Comparison of ENCODE assay signal across 9 cellular contexts in the genomic region with DNA sequence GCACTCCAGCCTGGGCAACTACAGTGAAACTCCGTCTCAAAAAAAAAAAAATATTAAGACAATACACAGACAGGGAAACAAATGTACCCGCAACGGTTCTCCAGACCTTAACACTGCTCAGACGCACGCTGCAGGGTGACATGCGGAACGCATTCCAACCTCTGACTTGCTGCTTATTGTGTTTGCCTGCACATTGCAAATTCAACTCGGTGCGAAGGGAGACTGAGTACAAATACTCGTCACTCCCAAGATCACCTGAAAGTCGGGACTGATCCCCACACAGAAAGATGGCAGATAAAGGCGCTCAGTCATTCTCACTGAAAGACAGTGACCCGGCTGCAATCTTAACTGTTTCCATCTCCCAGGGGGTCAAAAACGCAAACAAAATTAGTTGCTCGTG. TPM values are rescaled to one million over a fixed set of nuclear protein-coding genes. Genes with fewer than 3 reads are reported as not detected.
A peak's percentile ranks its signal among the peaks of the same experiment; 100 is the strongest.
DNase-seq lines count a peak whose midpoint lies in the region; ATAC-seq and TF ChIP-seq lines count a peak whose summit lies in the region.
"Had no signal": no experiment of that assay in that cellular context is flagged by ENCODE, and none has a peak within 500 bp of the region (broad histone marks: within the 10 kb centered on the region; RNA-seq: fewer than 3 reads in every experiment).

No MANE protein-coding gene starts in this region.

- no CpG with 5 or more reads among the region's 15 CpGs for WGBS in trophoblast cell (ENCODE audit: extremely low coverage, insufficient coverage, insufficient read length)

- H4K91ac ChIP-seq in trophoblast cell (ENCODE audit: low read depth, low read length) = peak overlapping the region; percentile 97

- POLR2A ChIA-PET in Panc1 (lab: Charles Lee) = interaction anchor here (0.7 kb wide), 1 partner anchor 53 kb away, joined by 6 read pairs; no protein-coding TSS in a partner anchor

- H3K27ac ChIP-seq in Panc1 (ENCODE audit: low read length) = peak overlapping the region; percentile 80
- no peak overlapping the region for H3K27ac ChIP-seq in trophoblast cell (ENCODE audit: low read depth, low read length)

- H2BK120ac ChIP-seq in trophoblast cell (ENCODE audit: insufficient read depth, low read length, poor library complexity) = peak overlapping the region; percentile 28

- H3K9me3 ChIP-seq in ES-I3 (ENCODE audit: control insufficient read depth, insufficient read depth, low read length) = peaks cover 11% of the 10 kb centered on the region
- no peaks in the 10 kb centered on the region for H3K9me3 ChIP-seq in Panc1 (ENCODE audit: control insufficient read depth, insufficient read depth, low read depth, low read length)
- H3K9me3 ChIP-seq in trophoblast cell (ENCODE audit: insufficient read depth, low read depth, low read length) = peaks cover 5% of the 10 kb centered on the region

- intact Hi-C loops in Panc1 (cut with micrococcal nuclease; ENCODE audit: unreplicated experiment) (no loop called here), posterior cingulate gyrus (cut with DNase I) (no loop called here)

- H3K27me3 ChIP-seq in Panc1 (ENCODE audit: control insufficient read depth, insufficient read depth, low read length) = no peaks in the 10 kb centered on the region
- H3K27me3 ChIP-seq in trophoblast cell (ENCODE audit: insufficient read depth, low read length) = no peaks in the 10 kb centered on the region

- H3K14ac ChIP-seq in trophoblast cell (ENCODE audit: low read length) = no peak overlapping the region

- H4K8ac ChIP-seq in trophoblast cell (ENCODE audit: low read depth, low read length) = peak overlapping the region; percentile 99

- H3K79me1 ChIP-seq in trophoblast cell (ENCODE audit: low read length) = peaks cover 10% of the 10 kb centered on the region

- H3K4ac ChIP-seq in trophoblast cell (ENCODE audit: low read depth, low read length) = peak overlapping the region; percentile 65

- in situ Hi-C loops in Panc1 (cut with HindIII; ENCODE audit: low pct_unique_long_range_greater_than_20kb, low sequenced_read_pairs) = no loop called here

- TSS peak; percentile 67 for BruUV-seq in Panc1 (replicated peaks; lab: Mats Ljungman, UMichigan)

- ATAC-seq in Panc1 (no peak), esophagus mucosa (peak; percentile 1), HG03571 (IDR thresholded peaks at IDR 0.05; ENCODE audit: unreplicated experiment) (no peak), GM18511 (IDR thresholded peaks at IDR 0.05; ENCODE audit: unreplicated experiment) (no peak)

- no peaks in the 10 kb centered on the region for H3K36me3 ChIP-seq in ES-I3 (ENCODE audit: insufficient read depth, low read length)
- H3K36me3 ChIP-seq in Panc1 (ENCODE audit: control insufficient read depth, insufficient read depth, low read length) = no peaks in the 10 kb centered on the region; the same call in 1 of the 2 replicates
- no peaks in the 10 kb centered on the region for H3K36me3 ChIP-seq in trophoblast cell (ENCODE audit: control insufficient read depth in 1 of 2, insufficient read depth in 2 of 2, low read length in 2 of 2)

- H2AFZ ChIP-seq in trophoblast cell (ENCODE audit: insufficient read depth, low read length, poor library complexity) = no peak overlapping the region

- H3K9ac ChIP-seq in ES-I3 (ENCODE audit: low read depth, low read length) (peak overlapping the region; percentile 92), trophoblast cell (ENCODE audit: low read length) (peak overlapping the region; percentile 93)

- H3K4me1 ChIP-seq in ES-I3 (ENCODE audit: insufficient read depth, low read length) (no peaks in the 10 kb centered on the region), Panc1 (ENCODE audit: control insufficient read depth, insufficient read depth, low read length) (peaks cover 28% of the 10 kb centered on the region), trophoblast cell (ENCODE audit: control insufficient read depth in 1 of 2, insufficient read depth in 2 of 2, low read length in 2 of 2) (peaks cover 25 to 29% of the 10 kb centered on the region in 2 experiments)

- H3K79me2 ChIP-seq in trophoblast cell (ENCODE audit: control insufficient read depth, insufficient read depth, low read length, poor library complexity) = peaks cover 8% of the 10 kb centered on the region

- no peak overlapping the region for H4K12ac ChIP-seq in trophoblast cell (ENCODE audit: low read depth, low read length)

- CTCF ChIA-PET in Panc1 (lab: Charles Lee) = no interaction called here

- no peak overlapping the region for H2BK12ac ChIP-seq in trophoblast cell (ENCODE audit: low read length)

- H3K4me2 ChIP-seq in trophoblast cell (ENCODE audit: low read length) = peak overlapping the region; percentile 99

- TF ChIP-seq CTCF in Panc1 (IDR thresholded peaks at IDR 0.05) = no peak

- H3K4me3 ChIP-seq in Panc1 (ENCODE audit: low read depth in 2 of 2, low read length in 2 of 2) = peak overlapping the region; percentile 71 to 77
- no peak overlapping the region for H3K4me3 ChIP-seq in trophoblast cell (ENCODE audit: low read depth, low read length)

- H3K23ac ChIP-seq in trophoblast cell (ENCODE audit: low read length) = no peak overlapping the region

- H2AK5ac ChIP-seq in trophoblast cell (ENCODE audit: low read length) = peak overlapping the region; percentile 57

- DNase-seq in Panc1 (ENCODE audit: low read depth, low spot score) = no peak
- peak in 1 of 2 donors; percentile 64 for DNase-seq in trophoblast cell
- DNase-seq in NCI-H69 (lab: John Stamatoyannopoulos, UW) = no peak
- no peak for DNase-seq in posterior cingulate gyrus

- peak overlapping the region; percentile 37 for H2BK5ac ChIP-seq in trophoblast cell (ENCODE audit: low read depth, low read length, poor library complexity)

- peak overlapping the region; percentile 94 for H3K18ac ChIP-seq in trophoblast cell (ENCODE audit: low read length)

RNA-seq across cellular contexts. Expression of gene CLCN7, which starts 0.8 kb away (rescaled TPM):
- 179 TPM for total RNA-seq in Panc1 (2021; ENCODE audit: unreplicated experiment)
- 190 TPM for polyA plus RNA-seq in Panc1 (2012; ENCODE audit: insufficient read length)
- total RNA-seq in esophagus mucosa = 18.6 TPM
- 41.9 and 46.1 TPM in 2 replicates for polyA plus RNA-seq in trophoblast cell (2013)

RNA-seq across cellular contexts. Expression of gene PTX4, which starts 14.7 kb away (rescaled TPM):
- total RNA-seq in Panc1 (2021; ENCODE audit: unreplicated experiment) = not detected
- not detected for polyA plus RNA-seq in Panc1 (2012; ENCODE audit: insufficient read length)
- not detected for total RNA-seq in esophagus mucosa
- 0.04 TPM in 1 of 2 replicates, not detected in the other for polyA plus RNA-seq in trophoblast cell (2013)
- total RNA-seq: pulmonary artery endothelial cell had no signal

RNA-seq across cellular contexts. Expression of gene TELO2, which starts 19.1 kb away (rescaled TPM):
- total RNA-seq in Panc1 (2021; ENCODE audit: unreplicated experiment) (65.4 TPM), esophagus mucosa (21.3 TPM)
- polyA plus RNA-seq in Panc1 (2012; ENCODE audit: insufficient read length) = 48.9 TPM
- polyA plus RNA-seq in trophoblast cell (2013) = 17.7 and 19.2 TPM in 2 replicates

RNA-seq across cellular contexts. Expression of gene CCDC154, which starts 29.7 kb away (rescaled TPM):
- total RNA-seq in Panc1 (2021; ENCODE audit: unreplicated experiment) (2.0 TPM), esophagus mucosa (0.12 TPM)
- polyA plus RNA-seq in Panc1 (2012; ENCODE audit: insufficient read length) = 2.9 TPM
- polyA plus RNA-seq in trophoblast cell (2013) = 0.14 and 0.23 TPM in 2 replicates

RNA-seq across cellular contexts. Expression of gene PERCC1, which starts 43.2 kb away (rescaled TPM):
- total RNA-seq in Panc1 (2021; ENCODE audit: unreplicated experiment) (not detected), esophagus mucosa (not detected)
- polyA plus RNA-seq in Panc1 (2012; ENCODE audit: insufficient read length) = 0.40 TPM
- polyA plus RNA-seq in trophoblast cell (2013) = not detected in 2 replicates
- total RNA-seq: pulmonary artery endothelial cell had no signal
